ENCODE assay signal across 19 cellular contexts in the genomic region with DNA sequence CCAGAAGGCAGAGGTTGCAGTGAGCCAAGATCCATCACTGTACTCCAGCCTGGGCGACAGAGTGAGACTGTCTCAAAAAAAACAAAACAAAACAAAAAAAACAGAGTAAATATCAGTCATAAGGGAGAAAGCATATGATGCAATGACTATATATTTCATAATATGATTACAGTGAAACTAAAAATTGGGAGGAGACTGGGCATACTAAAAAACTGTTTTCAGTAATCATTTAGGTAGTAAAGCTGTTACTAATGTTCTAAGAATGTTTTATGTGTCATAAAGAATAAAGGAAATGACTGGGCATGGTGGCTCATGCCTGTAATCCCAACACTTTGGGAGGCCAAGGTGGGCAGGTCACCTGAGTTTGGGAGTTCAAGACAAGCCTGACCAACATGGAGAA. TPM values are rescaled to one million over a fixed set of nuclear protein-coding genes. Genes with fewer than 3 reads are reported as not detected.
DNase-seq lines count a peak whose midpoint lies in the region; ATAC-seq and TF ChIP-seq lines count a peak whose summit lies in the region.
"Had no signal": no experiment of that assay in that cellular context is flagged by ENCODE, and none has a peak within 500 bp of the region (broad histone marks: within the 10 kb centered on the region; RNA-seq: fewer than 3 reads in every experiment).

No MANE protein-coding gene starts in this region.

- H2BK15ac ChIP-seq in IMR-90 (ENCODE audit: low read depth, low read length) = no peak overlapping the region

- TF ChIP-seq POLR2A in IMR-90 (IDR thresholded peaks at IDR 0.05; ENCODE audit: low read depth, low read length) = no peak

- no peak overlapping the region for H3K4me3 Mint-ChIP-seq in stimulated activated effector memory CD8-positive, alpha-beta T cell treated with anti-CD3 and anti-CD28 coated beads, Interleukin-12 subunit alpha, Interleukin-12 subunit beta, amount 100 ng/mL, for 72 hours
- H3K4me3 Mint-ChIP-seq: GM23338, naive B cell had no signal

- no peak overlapping the region for H3K4me2 ChIP-seq in IMR-90 (ENCODE audit: low read depth, low read length)
- H3K4me2 ChIP-seq: GM23338 had no signal

- H3K23ac ChIP-seq in IMR-90 (ENCODE audit: low read depth, low read length) = no peak overlapping the region

- H3K36me3 ChIP-seq in IMR-90 (ENCODE audit: control insufficient read depth, insufficient read depth, low read length) = peaks cover 3% of the 10 kb centered on the region
- H3K36me3 ChIP-seq: ovary had no signal

- no peaks in the 10 kb centered on the region for H3K4me1 ChIP-seq in IMR-90 (ENCODE audit: control insufficient read depth, insufficient read depth, low read length)
- H3K4me1 ChIP-seq: sigmoid colon, tibial nerve had no signal

- H2BK20ac ChIP-seq in IMR-90 (ENCODE audit: low read depth, low read length) = no peak overlapping the region

- no peaks in the 10 kb centered on the region for H3K9me3 Mint-ChIP-seq in stimulated activated effector memory CD8-positive, alpha-beta T cell treated with anti-CD3 and anti-CD28 coated beads, Interleukin-12 subunit alpha, Interleukin-12 subunit beta, amount 100 ng/mL, for 72 hours
- H3K9me3 Mint-ChIP-seq: GM23338 had no signal

- peak; percentile 13 for DNase-seq in stimulated activated CD4-positive, alpha-beta T cell treated with anti-CD3 and anti-CD28 coated beads, Interleukin-1b, Interleukin-23, amount 100 ng/mL, for 48 hours
- DNase-seq in stimulated activated CD4-positive, alpha-beta T cell treated with anti-CD3 and anti-CD28 coated beads, Interleukin-12 subunit alpha, Interleukin-12 subunit beta, amount 100 ng/mL, for 4 hours = no peak
- DNase-seq in IMR-90 (peak; percentile 33), cardiac fibroblast (ENCODE audit: low read depth in 2 of 2) (peak; percentile 3 to 78), HK-2 (ENCODE audit: unreplicated experiment) (no peak), medulla oblongata (ENCODE audit: extremely low spot score) (no peak), GM10248 (ENCODE audit: extremely low spot score) (no peak)
- DNase-seq in stimulated activated effector memory CD8-positive, alpha-beta T cell treated with anti-CD3 and anti-CD28 coated beads, Interleukin-12 subunit alpha, Interleukin-12 subunit beta, amount 100 ng/mL, for 72 hours (ENCODE audit: low spot score in 2 of 2) = no peak
- DNase-seq: activated CD8-positive, alpha-beta memory T cell treated with anti-CD3 and anti-CD28 coated beads, Interleukin-2, amount 50 U/mL, for 4 hours; activated gamma-delta T cell treated with Interleukin-2 at 50 U/mL for 16 hours; AML-193; mesenchymal stem cell; naive B cell; NCI-H1694; ovary; sigmoid colon; stimulated activated naive CD4-positive, alpha-beta T cell treated with Interleukin-2 at 50 U/mL for 16 hours had no signal

- peaks cover 78% of the 10 kb centered on the region for H3K36me3 Mint-ChIP-seq in stimulated activated effector memory CD8-positive, alpha-beta T cell treated with anti-CD3 and anti-CD28 coated beads, Interleukin-12 subunit alpha, Interleukin-12 subunit beta, amount 100 ng/mL, for 72 hours

- BruUV-seq in IMR-90 (replicated peaks; lab: Mats Ljungman, UMichigan) = no TSS peak

- H3K9me1 ChIP-seq in IMR-90 (ENCODE audit: insufficient read depth, low read length) = no peaks in the 10 kb centered on the region

- H2AK5ac ChIP-seq in IMR-90 (ENCODE audit: low read depth, low read length) = no peak overlapping the region

- no peak overlapping the region for H3K56ac ChIP-seq in IMR-90 (ENCODE audit: extremely low read depth, insufficient read depth, low read length)

- H3K79me1 ChIP-seq in IMR-90 (ENCODE audit: low read depth in 1 of 2, low read length in 2 of 2) = no peaks in the 10 kb centered on the region

- H2BK120ac ChIP-seq in IMR-90 (ENCODE audit: low read depth, low read length) = no peak overlapping the region

- intact Hi-C loops in IMR-90 (cut with micrococcal nuclease) = loop anchor here (2.0 kb wide), 1 partner anchor 13 kb away; no protein-coding TSS in a partner anchor

- H3K4ac ChIP-seq in IMR-90 (ENCODE audit: low read depth, low read length) = no peak overlapping the region

- in situ Hi-C loops in IMR-90 (cut with MboI; ENCODE audit: low sequenced_read_pairs) = no loop called here

- H3K9ac ChIP-seq in IMR-90 (ENCODE audit: low read depth, low read length) = no peak overlapping the region

- H3K4me3 ChIP-seq in IMR-90 (ENCODE audit: insufficient read depth, low read depth, low read length) (no peak overlapping the region), cardiac fibroblast (replicated peaks in 1 of 2; ENCODE audit: low read depth in 2 of 2, low read length in 2 of 2) (no peak overlapping the region)
- H3K4me3 ChIP-seq: GM23338, ovary, sigmoid colon, tibial nerve had no signal

- no peak overlapping the region for H4K5ac ChIP-seq in IMR-90 (ENCODE audit: low read depth, low read length)

- no peak overlapping the region for H4K91ac ChIP-seq in IMR-90 (ENCODE audit: insufficient read depth, low read depth, low read length)

- H4K8ac ChIP-seq in IMR-90 (ENCODE audit: low read depth in 2 of 2, low read length in 2 of 2) = no peak overlapping the region

- POLR2A ChIA-PET in IMR-90 (lab: Charles Lee; ENCODE audit: unreplicated experiment) (no interaction called here), GM10248 (lab: Yijun Ruan, JAX) (no interaction called here)

- H3K27me3 ChIP-seq in IMR-90 (ENCODE audit: control insufficient read depth, insufficient read depth, low read length) = no peaks in the 10 kb centered on the region
- H3K27me3 ChIP-seq: ovary, sigmoid colon, tibial nerve had no signal

- TF ChIP-seq CTCF in IMR-90 (conservative IDR thresholded peaks at IDR 0.05; ENCODE audit: low read depth, low read length) (no peak), cardiac fibroblast (IDR thresholded peaks at IDR 0.05; ENCODE audit: low read depth, low read length) (no peak), GM10248 (IDR thresholded peaks at IDR 0.05; ENCODE audit: control extremely low read depth, extremely low read depth, low read depth, missing control alignments) (no peak)

- no peak overlapping the region for H3K27ac ChIP-seq in IMR-90 (ENCODE audit: insufficient read depth, low read length)
- H3K27ac ChIP-seq: ovary, sigmoid colon, tibial nerve had no signal

- H2AK9ac ChIP-seq in IMR-90 (replicated peaks; ENCODE audit: low read depth, low read length, poor library complexity) = no peak overlapping the region

- no peaks in the 10 kb centered on the region for H4K20me1 ChIP-seq in IMR-90 (ENCODE audit: insufficient read depth, low read length)

- no peak overlapping the region for H2AFZ ChIP-seq in IMR-90 (replicated peaks; ENCODE audit: low read length, poor library complexity)
- H2AFZ ChIP-seq: GM23338 had no signal

- dilution Hi-C loops in IMR-90 (cut with HindIII; ENCODE audit: low sequenced_read_pairs, unreplicated experiment) = no loop called here

- no CpG with 5 or more reads among the region's 1 CpG for WGBS in IMR-90 (ENCODE audit: extremely low coverage in 2 of 2, insufficient read length in 1 of 2), 2 experiments

- H3K27ac Mint-ChIP-seq in stimulated activated effector memory CD8-positive, alpha-beta T cell treated with anti-CD3 and anti-CD28 coated beads, Interleukin-12 subunit alpha, Interleukin-12 subunit beta, amount 100 ng/mL, for 72 hours = peak overlapping the region; percentile 43
- H3K27ac Mint-ChIP-seq: GM23338 had no signal

- no peak for ATAC-seq in IMR-90 (ENCODE audit: low read depth)
- ATAC-seq in stimulated activated effector memory CD8-positive, alpha-beta T cell treated with anti-CD3 and anti-CD28 coated beads, Interleukin-12 subunit alpha, Interleukin-12 subunit beta, amount 100 ng/mL, for 72 hours = peak; percentile 93
- ATAC-seq: GM23338 had no signal

- no peaks in the 10 kb centered on the region; the same call in 1 of the 2 replicates for H3K9me3 ChIP-seq in IMR-90 (ENCODE audit: control insufficient read depth, insufficient read depth, low read length)
- H3K9me3 ChIP-seq: ovary, sigmoid colon had no signal

- H2BK5ac ChIP-seq in IMR-90 (ENCODE audit: low read depth, low read length, poor library complexity, severe bottlenecking) = no peak overlapping the region

- no peak overlapping the region for H3K14ac ChIP-seq in IMR-90 (replicated peaks; ENCODE audit: low read depth, low read length)

- CTCF ChIA-PET in IMR-90 (lab: Yijun Ruan, JAX) = no interaction called here
- CTCF ChIA-PET in GM10248 (lab: Yijun Ruan, JAX) = no interaction called here

- no peaks in the 10 kb centered on the region for H3K4me1 Mint-ChIP-seq in stimulated activated effector memory CD8-positive, alpha-beta T cell treated with anti-CD3 and anti-CD28 coated beads, Interleukin-12 subunit alpha, Interleukin-12 subunit beta, amount 100 ng/mL, for 72 hours
- H3K4me1 Mint-ChIP-seq: GM23338, naive B cell had no signal

- no peak overlapping the region for H3K18ac ChIP-seq in IMR-90 (ENCODE audit: low read depth, low read length)

- TF ChIP-seq RAD21 in IMR-90 (IDR thresholded peaks at IDR 0.05; ENCODE audit: low read length) = no peak

TF ChIP-seq in IMR-90, 13 proteins besides CTCF, POLR2A, EP300 and RAD21:
- TF ChIP-seq CEBPB (IDR thresholded peaks at IDR 0.05; ENCODE audit: low read depth, low read length) = peak; percentile 69; the same call in 1 of the 2 replicates
- no peak for TF ChIP-seq NFE2L2 (IDR thresholded peaks at IDR 0.05; ENCODE audit: low read depth, low read length)
- TF ChIP-seq RCOR1 (IDR thresholded peaks at IDR 0.05; ENCODE audit: insufficient replicate concordance, low read length) = no peak
- TF ChIP-seq FOS (IDR thresholded peaks at IDR 0.05; ENCODE audit: low read depth, low read length) = no peak

RNA-seq across cellular contexts. Expression of a gene that starts 15.9 kb away (rescaled TPM):
- total RNA-seq in IMR-90 (2012; rRNA removed) = 3.2 and 4.2 TPM in 2 replicates
- polyA plus RNA-seq in IMR-90 (2012; rRNA removed) = 0.80 and 0.96 TPM in 2 replicates
- polyA plus RNA-seq in IMR-90 (2012; cell fraction: cytosol; rRNA removed) = 0.03 and 0.34 TPM in 2 replicates
- 0.11 and 1.7 TPM in 2 replicates for polyA plus RNA-seq in IMR-90 (2012; cell fraction: nucleus; rRNA removed; ENCODE audit: low replicate concordance)

RNA-seq across cellular contexts. Expression of a gene that starts 43.9 kb away (rescaled TPM):
- total RNA-seq in IMR-90 (2012; rRNA removed) = 2.7 and 3.6 TPM in 2 replicates
- polyA plus RNA-seq in IMR-90 (2012; rRNA removed) = 0.76 and 1.2 TPM in 2 replicates
- polyA plus RNA-seq in IMR-90 (2012; cell fraction: cytosol; rRNA removed) = 0.48 and 1.2 TPM in 2 replicates
- 2.1 and 3.9 TPM in 2 replicates for polyA plus RNA-seq in IMR-90 (2012; cell fraction: nucleus; rRNA removed; ENCODE audit: low replicate concordance)

Comparison
In these comparisons a context has a peak if more than half of its experiments do, and no peak if none do; other contexts are left out.
1. DNase-seq: peak in stimulated activated CD4-positive, alpha-beta T cell treated with anti-CD3 and anti-CD28 coated beads, Interleukin-1b, Interleukin-23, amount 100 ng/mL, for 48 hours (single experiment), IMR-90 (single experiment) and cardiac fibroblast (2 of 2); none in stimulated activated CD4-positive, alpha-beta T cell treated with anti-CD3 and anti-CD28 coated beads, Interleukin-12 subunit alpha, Interleukin-12 subunit beta, amount 100 ng/mL, for 4 hours (single experiment), stimulated activated effector memory CD8-positive, alpha-beta T cell treated with anti-CD3 and anti-CD28 coated beads, Interleukin-12 subunit alpha, Interleukin-12 subunit beta, amount 100 ng/mL, for 72 hours (0 of 2), HK-2 (single experiment), medulla oblongata (single experiment) and GM10248 (single experiment).